ENCODE assay signal across 8 cellular contexts in genomic region chr5:69217154-69217731, GRCh38. TPM values are rescaled to one million over a fixed set of nuclear protein-coding genes. Genes with fewer than 3 reads are reported as not detected.
DNase-seq lines count a peak whose midpoint lies in the region; ATAC-seq and TF ChIP-seq lines count a peak whose summit lies in the region.

No MANE protein-coding gene starts in this region.

- peaks cover 16% of the 10 kb centered on the region for H3K4me1 Mint-ChIP-seq in T-helper 17 cell
- peaks cover 13 to 23% of the 10 kb centered on the region in 2 donors for H3K4me1 Mint-ChIP-seq in natural killer cell
- H3K4me1 Mint-ChIP-seq in type B pancreatic cell (ENCODE audit: unreplicated experiment): peaks cover 4% of the 10 kb centered on the region

- H3K27ac ChIP-seq in heart right ventricle (peak overlapping the region; percentile 95 to 99 (median 98)), coronary artery (peak overlapping the region; percentile 90 to 98)

- no peaks in the 10 kb centered on the region for H3K36me3 ChIP-seq in heart right ventricle

- peak overlapping the region; percentile 99 for H3K27ac Mint-ChIP-seq in T-helper 17 cell
- peak overlapping the region; percentile 98 to 99 for H3K27ac Mint-ChIP-seq in natural killer cell
- H3K27ac Mint-ChIP-seq in type B pancreatic cell: peak overlapping the region; percentile 99

- H3K36me3 Mint-ChIP-seq in T-helper 17 cell (ENCODE audit: low read depth): peaks cover 4% of the 10 kb centered on the region
- H3K36me3 Mint-ChIP-seq in natural killer cell: no peaks in the 10 kb centered on the region
- H3K36me3 Mint-ChIP-seq in type B pancreatic cell: peaks cover 11% of the 10 kb centered on the region

- ATAC-seq in heart right ventricle (no peak), left cardiac atrium (no peak), T-helper 17 cell (peak; percentile 92), natural killer cell (peak; percentile 91 to 99 (median 92)), HG03521 (IDR thresholded peaks at IDR 0.05; ENCODE audit: unreplicated experiment) (no peak)

- H3K27me3 Mint-ChIP-seq in T-helper 17 cell (no peaks in the 10 kb centered on the region), natural killer cell (ENCODE audit: low read depth in 2 of 2) (no peaks in the 10 kb centered on the region), type B pancreatic cell (no peaks in the 10 kb centered on the region)

- H3K4me3 Mint-ChIP-seq in T-helper 17 cell (peak overlapping the region; percentile 98), natural killer cell (peak overlapping the region; percentile 100), type B pancreatic cell (peak overlapping the region; percentile 99)

- intact Hi-C loops in heart right ventricle (cut with DNase I) (loop anchor here in 3 of 10 donors (1.0 to 10.0 kb wide), 3 partner anchors 17 to 122 kb away; partner anchors contain the start of genes SLC30A5 (in 2 of the 3), CCDC125 (in 1 of the 3) and CDK7 (in 1 of the 3)), left cardiac atrium (cut with DNase I) (loop anchor here in 1 of 2 donors (1.0 to 10.0 kb wide), 3 partner anchors 17 to 150 kb away; partner anchors contain the start of genes AK6, CCDC125, CDK7 and RAD17), natural killer cell (cut with micrococcal nuclease) (loop anchor here (1.0 kb wide), 3 partner anchors 17 to 124 kb away; partner anchors contain the start of genes CDK7 and CENPH)

- TF ChIP-seq CTCF in heart right ventricle (IDR thresholded peaks at IDR 0.05) (no peak), coronary artery (IDR thresholded peaks at IDR 0.05) (no peak), natural killer cell (IDR thresholded peaks at IDR 0.05) (no peak), type B pancreatic cell (conservative IDR thresholded peaks at IDR 0.05) (no peak)

- H3K9me3 Mint-ChIP-seq in natural killer cell (no peaks in the 10 kb centered on the region), type B pancreatic cell (no peaks in the 10 kb centered on the region)

- H3K4me1 ChIP-seq in heart right ventricle: peaks cover 3 to 34% (median 14%) of the 10 kb centered on the region in 9 donors

- WGBS in heart right ventricle, 2 donors: 22% methylated on average over 15 of the region's 15 CpGs

- peak overlapping the region; percentile 75 to 100 (median 87) for H3K4me3 ChIP-seq in heart right ventricle
- peak overlapping the region; percentile 99 for H3K4me3 ChIP-seq in coronary artery

- DNase-seq in heart right ventricle: no peak
- DNase-seq in left cardiac atrium: no peak
- peak in 2 of 3 donors; percentile 95 to 96 for DNase-seq in T-helper 17 cell
- no peak for DNase-seq in coronary artery (ENCODE audit: low spot score)
- DNase-seq in natural killer cell: no peak
- DNase-seq in type B pancreatic cell (ENCODE audit: extremely low spot score, unreplicated experiment): no peak
- DNase-seq in NCI-H146 (lab: John Stamatoyannopoulos, UW): no peak

- H3K9me3 ChIP-seq in heart right ventricle (no peaks in the 10 kb centered on the region), T-helper 17 cell (ENCODE audit: control insufficient read depth, low read length, poor library complexity, severe bottlenecking) (no peaks in the 10 kb centered on the region)

- no peaks in the 10 kb centered on the region for H3K27me3 ChIP-seq in heart right ventricle

RNA-seq across cellular contexts. Expression of gene CDK7, which starts 17.4 kb away (rescaled TPM):
- total RNA-seq in heart right ventricle (10 to 100 TPM; 10.5 to 17.9 (median 13.7) TPM), left cardiac atrium (10 to 100 TPM; 11.1 to 14.4 TPM), T-helper 17 cell (10 to 100 TPM; 28.3 to 35.4 TPM), natural killer cell (10 to 100 TPM; 30.6 to 39.5 (median 30.8) TPM), type B pancreatic cell (ENCODE audit: low replicate concordance) (27.3 and 35.8 TPM in 2 replicates)
- 10 to 100 TPM; 15.1 to 16.6 TPM for polyA plus RNA-seq in heart right ventricle

RNA-seq across cellular contexts. Expression of gene CENPH, which starts 27.9 kb away (rescaled TPM):
- total RNA-seq in heart right ventricle: 1 to 10 TPM; 2.4 to 5.1 (median 3.4) TPM
- 1 to 10 TPM; 1.9 to 2.7 TPM for polyA plus RNA-seq in heart right ventricle
- 1 to 10 TPM; 2.5 to 3.4 TPM for total RNA-seq in left cardiac atrium
- 1 to 10 TPM; 3.9 to 5.9 TPM for total RNA-seq in T-helper 17 cell
- 1 to 10 TPM; 5.6 to 6.4 (median 5.6) TPM for total RNA-seq in natural killer cell
- 10.2 and 27.0 TPM in 2 replicates for total RNA-seq in type B pancreatic cell (ENCODE audit: low replicate concordance)

RNA-seq across cellular contexts. Expression of gene CCNB1, which starts 50.3 kb away (rescaled TPM):
- total RNA-seq in heart right ventricle (10 to 100 TPM in 1 of 10 donors, 1 to 10 TPM in 9; 2.2 to 17.6 (median 3.7) TPM), left cardiac atrium (1 to 10 TPM; 1.9 to 3.0 TPM), T-helper 17 cell (1 to 10 TPM; 2.2 to 2.3 TPM), natural killer cell (1 to 10 TPM; 2.8 to 5.2 (median 4.0) TPM), type B pancreatic cell (ENCODE audit: low replicate concordance) (66.8 and 169 TPM in 2 replicates)
- 1 to 10 TPM; 1.7 to 2.7 TPM for polyA plus RNA-seq in heart right ventricle

Comparison
In these comparisons a context has a peak if more than half of its experiments do, and no peak if none do; other contexts are left out.
1. ATAC-seq: peak in T-helper 17 cell (single experiment) and natural killer cell (3 of 3); none in heart right ventricle (0 of 8), left cardiac atrium (0 of 2) and HG03521 (single experiment).
2. DNase-seq: peak in T-helper 17 cell (2 of 3); none in heart right ventricle (0 of 2), left cardiac atrium (single experiment), coronary artery (single experiment), natural killer cell (single experiment), type B pancreatic cell (single experiment) and NCI-H146 (single experiment).
3. Peak in every context shown above with its lines, with median percentiles within 50 percentile points of each other: H3K27ac Mint-ChIP-seq and H3K4me3 Mint-ChIP-seq.